Comparison of ENCODE assay signal across 10 cellular contexts in genomic region chr6:139762587-139763031, GRCh38.
DNase-seq lines count a peak whose midpoint lies in the region; ATAC-seq and TF ChIP-seq lines count a peak whose summit lies in the region.
"Had no signal": no experiment of that assay in that cellular context is flagged by ENCODE, and none has a peak within 500 bp of the region (broad histone marks: within the 10 kb centered on the region; RNA-seq: fewer than 3 reads in every experiment).

No MANE protein-coding gene starts in this region.

- H2AFZ ChIP-seq in Karpas-422 (ENCODE audit: low read length) = no peak overlapping the region

- no peak overlapping the region for H3K27ac ChIP-seq in Karpas-422 (ENCODE audit: low read length)

- H3K9ac ChIP-seq in Karpas-422 (ENCODE audit: low read length) = no peak overlapping the region

- DNase-seq in pons (ENCODE audit: low spot score) (peak; percentile 37), Karpas-422 (no peak), SHP77 (lab: John Stamatoyannopoulos, UW) (no peak)
- no peak for DNase-seq in activated CD8-positive, alpha-beta T cell treated with anti-CD3 and anti-CD28 coated beads for 36 hours
- DNase-seq: NCI-H446 treated with DMSO at 0.1 percent for 48 hours had no signal

- H3K27me3 Mint-ChIP-seq in dendritic cell treated with granulocyte-macrophage colony-stimulating factor and Interleukin-4, amounts not matched to agents 40 ng/mL and 50 ng/mL, for 4 days = no peaks in the 10 kb centered on the region
- no peaks in the 10 kb centered on the region for H3K27me3 Mint-ChIP-seq in activated CD8-positive, alpha-beta T cell treated with anti-CD3 and anti-CD28 coated beads for 36 hours

- H3K27me3 ChIP-seq in Karpas-422 (ENCODE audit: low read length) = no peaks in the 10 kb centered on the region

- no peak overlapping the region for H3K4me2 ChIP-seq in Karpas-422 (ENCODE audit: low read depth, low read length, poor library complexity, severe bottlenecking)

- H3K4me1 Mint-ChIP-seq in dendritic cell treated with granulocyte-macrophage colony-stimulating factor and Interleukin-4, amounts not matched to agents 40 ng/mL and 50 ng/mL, for 4 days (ENCODE audit: low read depth) = peaks cover 39% of the 10 kb centered on the region
- H3K4me1 Mint-ChIP-seq in activated CD8-positive, alpha-beta T cell treated with anti-CD3 and anti-CD28 coated beads for 36 hours (ENCODE audit: low read depth) = peaks cover 40% of the 10 kb centered on the region

- no peak for TF ChIP-seq CTCF in activated CD8-positive, alpha-beta T cell treated with anti-CD3 and anti-CD28 coated beads for 36 hours (IDR thresholded peaks at IDR 0.05)

- no peak overlapping the region for H3K4me3 Mint-ChIP-seq in dendritic cell treated with granulocyte-macrophage colony-stimulating factor and Interleukin-4, amounts not matched to agents 40 ng/mL and 50 ng/mL, for 4 days
- no peak overlapping the region for H3K4me3 Mint-ChIP-seq in activated CD8-positive, alpha-beta T cell treated with anti-CD3 and anti-CD28 coated beads for 36 hours

- POLR2A ChIA-PET in activated CD8-positive, alpha-beta T cell treated with anti-CD3 and anti-CD28 coated beads for 36 hours (lab: Charles Lee) = no interaction called here

- H3K9me3 ChIP-seq in Karpas-422 (ENCODE audit: low read length) = no peaks in the 10 kb centered on the region

- no peaks in the 10 kb centered on the region for H3K36me3 ChIP-seq in Karpas-422 (ENCODE audit: insufficient read depth, low read length)

- H3K9me2 ChIP-seq in Karpas-422 (replicated peaks; ENCODE audit: insufficient read depth, low read length) = no peaks in the 10 kb centered on the region

- no peaks in the 10 kb centered on the region for H3K79me2 ChIP-seq in Karpas-422 (ENCODE audit: low read length)

- H3K36me3 Mint-ChIP-seq in dendritic cell treated with granulocyte-macrophage colony-stimulating factor and Interleukin-4, amounts not matched to agents 40 ng/mL and 50 ng/mL, for 4 days (ENCODE audit: low read depth) = no peaks in the 10 kb centered on the region
- H3K36me3 Mint-ChIP-seq in activated CD8-positive, alpha-beta T cell treated with anti-CD3 and anti-CD28 coated beads for 36 hours (ENCODE audit: low read depth) = no peaks in the 10 kb centered on the region

- intact Hi-C loops in dendritic cell treated with granulocyte-macrophage colony-stimulating factor and Interleukin-4, amounts not matched to agents 40 ng/mL and 50 ng/mL, for 4 days (cut with micrococcal nuclease) = loop anchor here (1.0 to 5.0 kb wide), 3 partner anchors 85 to 387 kb away; no protein-coding TSS in a partner anchor
- intact Hi-C loops in activated CD8-positive, alpha-beta T cell treated with anti-CD3 and anti-CD28 coated beads for 36 hours (cut with micrococcal nuclease) = no loop called here

- H3K4me1 ChIP-seq in Karpas-422 (ENCODE audit: low read length) = peaks cover 6% of the 10 kb centered on the region

- ATAC-seq in GM21390 (IDR thresholded peaks at IDR 0.05; ENCODE audit: unreplicated experiment) (peak; percentile 31), HG03520 (IDR thresholded peaks at IDR 0.05; ENCODE audit: unreplicated experiment) (peak; percentile 36), GM21576 (IDR thresholded peaks at IDR 0.05; ENCODE audit: unreplicated experiment) (no peak)
- no peak for ATAC-seq in activated CD8-positive, alpha-beta T cell treated with anti-CD3 and anti-CD28 coated beads for 36 hours
- ATAC-seq: activated CD4-positive, CD25-positive, alpha-beta regulatory T cell treated with anti-CD3 and anti-CD28 coated beads, Interleukin-2, amount 50 U/mL, for 24 hours had no signal

- H4K20me1 ChIP-seq in Karpas-422 (ENCODE audit: insufficient read depth, low read depth, low read length) = no peaks in the 10 kb centered on the region

- CTCF ChIA-PET in activated CD8-positive, alpha-beta T cell treated with anti-CD3 and anti-CD28 coated beads for 36 hours (lab: Charles Lee) = interaction anchor here (1.1 kb wide), 1 partner anchor 393 kb away, joined by 5 read pairs; no protein-coding TSS in a partner anchor

- peak overlapping the region; percentile 94 for H3K27ac Mint-ChIP-seq in dendritic cell treated with granulocyte-macrophage colony-stimulating factor and Interleukin-4, amounts not matched to agents 40 ng/mL and 50 ng/mL, for 4 days
- no peak overlapping the region for H3K27ac Mint-ChIP-seq in activated CD8-positive, alpha-beta T cell treated with anti-CD3 and anti-CD28 coated beads for 36 hours

- H3K4me3 ChIP-seq in Karpas-422 (ENCODE audit: low read length) = no peak overlapping the region

- no peaks in the 10 kb centered on the region for H3K9me3 Mint-ChIP-seq in dendritic cell treated with granulocyte-macrophage colony-stimulating factor and Interleukin-4, amounts not matched to agents 40 ng/mL and 50 ng/mL, for 4 days
- H3K9me3 Mint-ChIP-seq in activated CD8-positive, alpha-beta T cell treated with anti-CD3 and anti-CD28 coated beads for 36 hours = no peaks in the 10 kb centered on the region

Comparison
In these comparisons a context has a peak if more than half of its experiments do, and no peak if none do; other contexts are left out.
1. ATAC-seq: peak in GM21390 (single experiment) and HG03520 (single experiment); none in activated CD8-positive, alpha-beta T cell treated with anti-CD3 and anti-CD28 coated beads for 36 hours (single experiment) and GM21576 (single experiment).